In the genomic region with DNA sequence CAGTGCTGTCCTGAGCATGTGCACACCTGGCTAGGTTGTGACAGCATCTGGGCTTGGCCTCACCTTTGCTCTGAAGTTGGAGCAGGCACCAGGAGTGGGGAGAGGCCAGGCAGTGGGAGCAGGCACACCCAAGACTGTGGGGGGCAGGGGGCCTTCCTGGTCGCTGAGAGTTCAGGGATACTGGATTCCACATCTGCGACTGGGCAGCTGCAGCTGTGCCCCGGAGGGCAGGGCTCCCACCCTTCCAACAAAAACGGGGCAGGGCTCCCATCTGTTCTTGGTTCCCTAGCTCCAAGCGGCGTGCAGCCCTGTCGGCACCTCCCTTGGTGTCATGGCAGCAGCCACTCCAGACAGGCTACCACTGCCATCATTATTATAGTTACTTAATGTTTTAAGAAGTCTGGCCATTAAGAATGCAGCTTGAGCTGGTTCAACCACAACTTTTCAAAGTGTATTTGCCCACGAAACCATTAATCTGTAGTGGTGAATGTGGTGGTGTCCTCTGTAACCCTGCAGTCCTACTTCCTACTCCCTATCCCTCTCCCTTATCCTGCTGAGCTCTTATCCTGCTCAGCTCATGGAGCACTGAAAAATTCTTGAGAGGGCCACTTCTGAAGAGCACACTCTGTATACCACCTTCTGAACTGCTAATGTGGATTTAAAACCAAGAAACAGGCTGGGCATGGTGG, we compare ENCODE assay signal across 21 cellular contexts. TPM values are rescaled to one million over a fixed set of nuclear protein-coding genes. Genes with fewer than 3 reads are reported as not detected.
DNase-seq lines count a peak whose midpoint lies in the region; ATAC-seq and TF ChIP-seq lines count a peak whose summit lies in the region.
"Had no signal": no experiment of that assay in that cellular context is flagged by ENCODE, and none has a peak within 500 bp of the region (broad histone marks: within the 10 kb centered on the region; RNA-seq: fewer than 3 reads in every experiment).

No MANE protein-coding gene starts in this region.

- peak; percentile 27 for TF ChIP-seq POLR2A in transverse colon (IDR thresholded peaks at IDR 0.05)

- in situ Hi-C loops in transverse colon (cut with MboI; ENCODE audit: low pct_ligation_motif_present in 1 of 4, low pct_unique_long_range_greater_than_20kb in 1 of 4, low sequenced_read_pairs in 3 of 4): loop anchor here (10.0 to 25.0 kb wide), 3 partner anchors 116 to 266 kb away; a partner anchor contains a TSS

- H3K4me1 ChIP-seq in transverse colon: peaks cover 0 to 10% (median 9%) of the 10 kb centered on the region in 4 donors
- H3K4me1 ChIP-seq: left lung, psoas muscle had no signal

- TF ChIP-seq CTCF in transverse colon (IDR thresholded peaks at IDR 0.05): no peak

- peak overlapping the region; percentile 41 to 71 (median 68) for H3K27ac ChIP-seq in transverse colon
- H3K27ac ChIP-seq: left lung, psoas muscle had no signal

- H3K27me3 ChIP-seq in transverse colon: no peaks in the 10 kb centered on the region
- H3K27me3 ChIP-seq: left lung had no signal

- no peaks in the 10 kb centered on the region for H3K9me3 Mint-ChIP-seq in effector memory CD8-positive, alpha-beta T cell
- H3K9me3 Mint-ChIP-seq: activated CD4-positive, alpha-beta memory T cell treated with anti-CD3 and anti-CD28 coated beads, Interleukin-2, amount 10 ng/mL, durations not matched to agents 7 days and 5 days; CD8-positive, alpha-beta memory T cell; stimulated activated memory B cell treated with anti-CD40 and anti-IgM and Interleukin-4, amounts not matched to agents 10 μg/mL and 1 μg/mL and 100 μg/mL, for 72 hours had no signal

- no peak overlapping the region for H3K4me3 ChIP-seq in transverse colon
- H3K4me3 ChIP-seq: left lung, psoas muscle, smooth muscle cell had no signal

- no peaks in the 10 kb centered on the region for H3K4me1 Mint-ChIP-seq in effector memory CD8-positive, alpha-beta T cell (ENCODE audit: low read depth in 2 of 2)
- H3K4me1 Mint-ChIP-seq: activated CD4-positive, alpha-beta memory T cell treated with anti-CD3 and anti-CD28 coated beads, Interleukin-2, amount 10 ng/mL, durations not matched to agents 7 days and 5 days; CD8-positive, alpha-beta memory T cell; stimulated activated memory B cell treated with anti-CD40 and anti-IgM and Interleukin-4, amounts not matched to agents 10 μg/mL and 1 μg/mL and 100 μg/mL, for 72 hours had no signal

- H3K9me3 ChIP-seq in transverse colon: no peaks in the 10 kb centered on the region
- H3K9me3 ChIP-seq: left lung, psoas muscle had no signal

- peak; percentile 33 for DNase-seq in M059J (ENCODE audit: low read depth)
- peak; percentile 45 for DNase-seq in amniotic epithelial cell (ENCODE audit: low read depth)
- DNase-seq in left colon: peak; percentile 78 to 80
- DNase-seq in transverse colon: peak; percentile 74
- no peak for DNase-seq in effector memory CD8-positive, alpha-beta T cell
- no peak for DNase-seq in COLO829 (ENCODE audit: low spot score)
- DNase-seq: activated CD4-positive, alpha-beta memory T cell treated with anti-CD3 and anti-CD28 coated beads, Interleukin-2, amount 10 ng/mL, durations not matched to agents 7 days and 5 days; activated gamma-delta T cell; activated T-cell treated with anti-CD3 and anti-CD28 coated beads for 4 hours; CD8-positive, alpha-beta memory T cell; cortex of kidney; GOT3; midbrain; NCI-H1436 treated with DMSO at 0.1 percent for 48 hours; NCI-H2171; NCI-H526; psoas muscle had no signal

- ATAC-seq in left colon (peak; percentile 95), HG03520 (IDR thresholded peaks at IDR 0.05; ENCODE audit: unreplicated experiment) (no peak)
- ATAC-seq in effector memory CD8-positive, alpha-beta T cell (replicated peaks): no peak
- ATAC-seq: left lung; psoas muscle; stimulated activated memory B cell treated with anti-CD40 and anti-IgM and Interleukin-4, amounts not matched to agents 10 μg/mL and 1 μg/mL and 100 μg/mL, for 72 hours had no signal

- H3K4me3 Mint-ChIP-seq in effector memory CD8-positive, alpha-beta T cell: no peak overlapping the region
- H3K4me3 Mint-ChIP-seq: activated CD4-positive, alpha-beta memory T cell treated with anti-CD3 and anti-CD28 coated beads, Interleukin-2, amount 10 ng/mL, durations not matched to agents 7 days and 5 days; CD8-positive, alpha-beta memory T cell; stimulated activated memory B cell treated with anti-CD40 and anti-IgM and Interleukin-4, amounts not matched to agents 10 μg/mL and 1 μg/mL and 100 μg/mL, for 72 hours had no signal

- peaks cover 4% of the 10 kb centered on the region for H3K36me3 Mint-ChIP-seq in effector memory CD8-positive, alpha-beta T cell (ENCODE audit: insufficient read depth)
- H3K36me3 Mint-ChIP-seq: stimulated activated memory B cell treated with anti-CD40 and anti-IgM and Interleukin-4, amounts not matched to agents 10 μg/mL and 1 μg/mL and 100 μg/mL, for 72 hours had no signal

- 50 to 54% methylated on average over 1 to 8 of the region's 8 CpGs for WGBS in transverse colon (ENCODE audit: low coverage in 1 of 2), 2 donors

- intact Hi-C loops in left colon (cut with DNase I, micrococcal nuclease): no loop called here
- intact Hi-C loops in transverse colon (cut with DNase I; ENCODE audit: low total_unique reads): no loop called here

- H3K27ac Mint-ChIP-seq in effector memory CD8-positive, alpha-beta T cell: no peak overlapping the region
- H3K27ac Mint-ChIP-seq: activated CD4-positive, alpha-beta memory T cell treated with anti-CD3 and anti-CD28 coated beads, Interleukin-2, amount 10 ng/mL, durations not matched to agents 7 days and 5 days; CD8-positive, alpha-beta memory T cell; stimulated activated memory B cell treated with anti-CD40 and anti-IgM and Interleukin-4, amounts not matched to agents 10 μg/mL and 1 μg/mL and 100 μg/mL, for 72 hours had no signal

- peaks cover 19 to 47% of the 10 kb centered on the region in 2 donors for H3K27me3 Mint-ChIP-seq in effector memory CD8-positive, alpha-beta T cell

- H3K36me3 ChIP-seq in transverse colon: no peaks in the 10 kb centered on the region
- H3K36me3 ChIP-seq: left lung had no signal

- TF ChIP-seq EP300 in transverse colon (IDR thresholded peaks at IDR 0.05; ENCODE audit: low read depth): no peak

RNA-seq across cellular contexts. Expression of a gene that starts 48.0 kb away (rescaled TPM):
- 82.8 and 152 TPM in 2 replicates for total RNA-seq in M059J (2014; rRNA removed; shearing (Covaris generic))
- total RNA-seq in left colon (100 to 1,000 TPM; 172 to 179 TPM), transverse colon (10 to 100 TPM; 16.9 to 98.3 (median 55.0) TPM)

RNA-seq across cellular contexts. Expression of a gene that starts 49.7 kb away (rescaled TPM):
- 49.7 and 90.8 TPM in 2 replicates for total RNA-seq in M059J (2014; rRNA removed; shearing (Covaris generic))
- 100 to 1,000 TPM; 291 to 319 TPM for total RNA-seq in left colon
- 100 to 1,000 TPM in 1 of 4 donors, 10 to 100 TPM in 3; 56.9 to 123 (median 81.8) TPM for total RNA-seq in transverse colon

Comparison
In these comparisons a context has a peak if more than half of its experiments do, and no peak if none do; other contexts are left out.
1. DNase-seq: peak in M059J (single experiment), amniotic epithelial cell (single experiment), left colon (2 of 2) and transverse colon (single experiment); none in effector memory CD8-positive, alpha-beta T cell (0 of 3) and COLO829 (single experiment).